Comparison of ENCODE assay signal across 9 cellular contexts in the genomic region with DNA sequence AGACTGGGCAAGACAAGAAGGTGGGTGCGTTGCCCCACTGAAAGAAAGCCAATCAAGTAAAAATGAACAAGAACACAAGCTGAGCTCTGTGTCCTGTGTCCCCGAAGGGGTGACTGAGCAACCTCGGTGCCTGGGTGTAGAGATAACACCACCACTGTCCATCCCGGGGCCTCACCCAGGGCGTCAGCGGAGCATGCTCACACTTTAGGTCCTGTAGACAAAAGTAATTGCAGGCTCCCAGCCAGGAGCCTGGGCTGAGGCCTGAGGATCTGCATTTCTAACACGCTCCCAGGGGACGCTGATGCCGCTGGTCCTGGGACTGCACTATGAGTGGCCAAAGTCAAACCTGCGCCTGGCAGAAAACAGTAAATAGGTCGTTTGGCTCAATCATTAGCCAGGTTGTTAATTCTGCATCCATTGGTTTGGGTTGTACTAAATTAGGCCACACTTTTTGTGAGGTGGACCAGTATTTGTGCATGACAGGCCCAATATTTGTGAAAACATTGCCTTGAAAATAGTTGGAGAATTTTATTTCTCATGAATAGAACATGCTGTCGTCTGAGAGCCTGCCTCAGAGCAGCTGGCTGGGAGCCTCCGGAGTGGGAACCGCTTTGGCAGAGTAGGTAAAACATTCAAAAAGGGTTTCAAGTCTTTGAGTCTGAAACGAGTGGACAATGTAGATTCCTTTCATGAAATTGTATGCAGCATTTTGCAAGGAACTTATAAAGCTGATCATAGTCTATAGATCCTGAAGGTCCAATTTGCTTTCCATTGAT. TPM values are rescaled to one million over a fixed set of nuclear protein-coding genes. Genes with fewer than 3 reads are reported as not detected.
DNase-seq lines count a peak whose midpoint lies in the region; ATAC-seq and TF ChIP-seq lines count a peak whose summit lies in the region.
"Had no signal": no experiment of that assay in that cellular context is flagged by ENCODE, and none has a peak within 500 bp of the region (broad histone marks: within the 10 kb centered on the region; RNA-seq: fewer than 3 reads in every experiment).

No MANE protein-coding gene starts in this region.

- no peaks in the 10 kb centered on the region for H3K27me3 ChIP-seq in CD8-positive, alpha-beta memory T cell (ENCODE audit: insufficient read depth, low read length, poor library complexity, severe bottlenecking)
- H3K27me3 ChIP-seq in SU-DHL-6 (ENCODE audit: low read length): no peaks in the 10 kb centered on the region
- no peaks in the 10 kb centered on the region for H3K27me3 ChIP-seq in prostate gland (replicated peaks; ENCODE audit: insufficient read depth)

- H3K79me2 ChIP-seq in SU-DHL-6 (ENCODE audit: insufficient read depth, low read length): peaks cover 58% of the 10 kb centered on the region

- H3K4me3 Mint-ChIP-seq in CD8-positive, alpha-beta memory T cell: no peak overlapping the region
- H3K4me3 Mint-ChIP-seq: CD4-positive, alpha-beta T cell had no signal

- no peak overlapping the region for H2AFZ ChIP-seq in SU-DHL-6 (ENCODE audit: low read depth, low read length, severe bottlenecking)

- peak overlapping the region; percentile 56 for H3K4me2 ChIP-seq in SU-DHL-6 (ENCODE audit: low read depth, low read length, poor library complexity, severe bottlenecking)

- peaks cover 0 to 3% (median 2%) of the 10 kb centered on the region in 3 donors for H3K36me3 Mint-ChIP-seq in CD8-positive, alpha-beta memory T cell

- no peaks in the 10 kb centered on the region for H3K4me1 ChIP-seq in CD8-positive, alpha-beta memory T cell (ENCODE audit: insufficient read depth, low read length)
- no peaks in the 10 kb centered on the region for H3K4me1 ChIP-seq in prostate gland (replicated peaks)

- no peak overlapping the region for H3K27ac Mint-ChIP-seq in CD8-positive, alpha-beta memory T cell
- H3K27ac Mint-ChIP-seq: CD4-positive, alpha-beta T cell had no signal

- H3K9me3 ChIP-seq in CD8-positive, alpha-beta memory T cell (ENCODE audit: low read length): no peaks in the 10 kb centered on the region
- no peaks in the 10 kb centered on the region for H3K9me3 ChIP-seq in SU-DHL-6 (ENCODE audit: insufficient read depth, low read length)
- H3K9me3 ChIP-seq in prostate gland: no peaks in the 10 kb centered on the region

- peak overlapping the region; percentile 61 for H3K27ac ChIP-seq in CD8-positive, alpha-beta memory T cell (ENCODE audit: low read depth, low read length)
- H3K27ac ChIP-seq in SU-DHL-6 (ENCODE audit: low read depth, low read length) (peak overlapping the region; percentile 82), prostate gland (peak overlapping the region; percentile 1 to 10)

- H3K4me1 Mint-ChIP-seq in CD8-positive, alpha-beta memory T cell: peaks cover 5 to 15% (median 15%) of the 10 kb centered on the region in 3 donors

- H3K9me3 Mint-ChIP-seq in CD8-positive, alpha-beta memory T cell: no peaks in the 10 kb centered on the region

- no peaks in the 10 kb centered on the region for H3K36me3 ChIP-seq in CD8-positive, alpha-beta memory T cell (ENCODE audit: insufficient read depth, low read length)
- peaks cover 4% of the 10 kb centered on the region; the same call in 1 of the 2 replicates for H3K36me3 ChIP-seq in SU-DHL-6 (ENCODE audit: low read length)
- H3K36me3 ChIP-seq in prostate gland: no peaks in the 10 kb centered on the region

- TF ChIP-seq CTCF in SU-DHL-6 (IDR thresholded peaks at IDR 0.05; ENCODE audit: insufficient read depth, low read length, poor library complexity, severe bottlenecking): no peak
- no peak for TF ChIP-seq CTCF in prostate gland (IDR thresholded peaks at IDR 0.05)

- H3K27me3 Mint-ChIP-seq in CD8-positive, alpha-beta memory T cell: peaks cover 6 to 13% of the 10 kb centered on the region in 2 donors

- ATAC-seq in HG03280 (IDR thresholded peaks at IDR 0.05; ENCODE audit: unreplicated experiment) (no peak), HG02938 (IDR thresholded peaks at IDR 0.05; ENCODE audit: unreplicated experiment) (no peak)

- H3F3A ChIP-seq in SU-DHL-6 (ENCODE audit: insufficient read depth): peaks cover 76% of the 10 kb centered on the region

- POLR2A ChIA-PET in CD8-positive, alpha-beta memory T cell (lab: Charles Lee): no interaction called here

- no peaks in the 10 kb centered on the region for H4K20me1 ChIP-seq in SU-DHL-6 (ENCODE audit: low read depth, low read length)

- CTCF ChIA-PET in CD8-positive, alpha-beta memory T cell (lab: Charles Lee): interaction anchor here (0.9 kb wide), 1 partner anchor 25 kb away, joined by 4 read pairs; no protein-coding TSS in a partner anchor

- WGBS in prostate gland: 61% methylated on average over 15 of the region's 15 CpGs

- H3K9me2 ChIP-seq in SU-DHL-6 (replicated peaks; ENCODE audit: insufficient read depth, low read length): no peaks in the 10 kb centered on the region

- no peak for TF ChIP-seq POLR2A in prostate gland (IDR thresholded peaks at IDR 0.05)

- peak overlapping the region; percentile 32 for H3K9ac ChIP-seq in SU-DHL-6 (ENCODE audit: low read length)

- intact Hi-C loops in head of caudate nucleus (cut with DNase I): no loop called here
- intact Hi-C loops in prostate gland (cut with DNase I): no loop called here

- DNase-seq in CD8-positive, alpha-beta memory T cell: no peak
- DNase-seq in head of caudate nucleus (peak in 28 of 42 donors; percentile 18 to 66 (median 42)), prostate gland (ENCODE audit: low spot score) (no peak), NCI-H1694 (lab: John Stamatoyannopoulos, UW) (no peak), NCI-H1105 treated with DMSO at 0.1 percent for 48 hours (lab: John Stamatoyannopoulos, UW) (no peak)
- DNase-seq: CD4-positive, alpha-beta T cell had no signal

- no peak overlapping the region for H3K4me3 ChIP-seq in CD8-positive, alpha-beta memory T cell (ENCODE audit: low read length)
- no peak overlapping the region for H3K4me3 ChIP-seq in SU-DHL-6 (ENCODE audit: insufficient read depth, low read length, poor library complexity, severe bottlenecking)
- no peak overlapping the region for H3K4me3 ChIP-seq in prostate gland

RNA-seq across cellular contexts. Expression of gene ANKRD33B, which starts 38.3 kb away (rescaled TPM):
- 10 to 100 TPM; 29.6 to 32.7 TPM for total RNA-seq in CD8-positive, alpha-beta memory T cell
- polyA plus RNA-seq in CD8-positive, alpha-beta memory T cell: 0.06 TPM
- 1 to 10 TPM; 4.1 to 7.4 TPM for total RNA-seq in prostate gland

Comparison
In these comparisons a context has a peak if more than half of its experiments do, and no peak if none do; other contexts are left out.
1. DNase-seq: peak in head of caudate nucleus (28 of 42); none in CD8-positive, alpha-beta memory T cell (0 of 5), prostate gland (single experiment), NCI-H1694 (single experiment) and NCI-H1105 treated with DMSO at 0.1 percent for 48 hours (single experiment).
2. H3K27ac ChIP-seq: peak in every context shown above with its lines; median percentile 82 in SU-DHL-6; 61 in CD8-positive, alpha-beta memory T cell; 6 in prostate gland.